ENCODE assay signal across 10 cellular contexts in genomic region chr14:68939424-68939892, GRCh38. TPM values are rescaled to one million over a fixed set of nuclear protein-coding genes. Genes with fewer than 3 reads are reported as not detected.
DNase-seq lines count a peak whose midpoint lies in the region; ATAC-seq and TF ChIP-seq lines count a peak whose summit lies in the region.
"Had no signal": no experiment of that assay in that cellular context is flagged by ENCODE, and none has a peak within 500 bp of the region (broad histone marks: within the 10 kb centered on the region; RNA-seq: fewer than 3 reads in every experiment).

No MANE protein-coding gene starts in this region.

- H3K4me1 Mint-ChIP-seq in CD8-positive, alpha-beta T cell (ENCODE audit: low read depth) = peaks cover 87% of the 10 kb centered on the region
- H3K4me1 Mint-ChIP-seq: naive B cell had no signal

- no peaks in the 10 kb centered on the region for H3K27me3 Mint-ChIP-seq in CD8-positive, alpha-beta T cell (ENCODE audit: low read depth)

- H3K9ac ChIP-seq in adipocyte (ENCODE audit: low read length) (peak overlapping the region; percentile 17), skeletal muscle tissue (ENCODE audit: low read depth in 1 of 3, low read length in 3 of 3) (peak overlapping the region in 2 of 3 donors; percentile 35 to 50)

- TF ChIP-seq CTCF in CD8-positive, alpha-beta T cell (IDR thresholded peaks at IDR 0.05) = no peak

- H3K27me3 ChIP-seq in CD8-positive, alpha-beta T cell (ENCODE audit: insufficient read depth, low read length) = no peaks in the 10 kb centered on the region
- H3K27me3 ChIP-seq in adipocyte (replicated peaks; ENCODE audit: control insufficient read depth, insufficient read depth, low read length) (no peaks in the 10 kb centered on the region), skeletal muscle tissue (ENCODE audit: control insufficient read depth in 3 of 3, insufficient read depth in 3 of 3, low read length in 3 of 3) (peaks cover 0 to 2% (median 0%) of the 10 kb centered on the region in 3 donors)

- CTCF ChIA-PET in CD8-positive, alpha-beta T cell (lab: Charles Lee) = interaction anchor here (0.8 to 2.9 kb wide), 13 partner anchors 9 to 152 kb away, joined by 3 to 12 read pairs (median 4); no protein-coding TSS in a partner anchor

- POLR2A ChIA-PET in CD8-positive, alpha-beta T cell (lab: Charles Lee) = interaction anchor here (0.8 to 2.4 kb wide), 8 partner anchors 9 to 43 kb away, joined by 3 to 15 read pairs (median 6); no protein-coding TSS in a partner anchor

- no peaks in the 10 kb centered on the region for H3K36me3 ChIP-seq in CD8-positive, alpha-beta T cell (ENCODE audit: insufficient read depth, low read length)
- H3K36me3 ChIP-seq in adipocyte (ENCODE audit: control insufficient read depth, insufficient read depth, low read length, severe bottlenecking) (peaks cover 22% of the 10 kb centered on the region), skeletal muscle tissue (ENCODE audit: control insufficient read depth in 3 of 3, insufficient read depth in 3 of 3, low read length in 3 of 3) (no peaks in the 10 kb centered on the region)

- H3K4me1 ChIP-seq in CD8-positive, alpha-beta T cell (ENCODE audit: insufficient read depth, low read length) = peaks cover 97% of the 10 kb centered on the region
- peaks cover 48% of the 10 kb centered on the region for H3K4me1 ChIP-seq in adipocyte (ENCODE audit: control insufficient read depth, insufficient read depth, low read length)
- H3K4me1 ChIP-seq in skeletal muscle tissue (ENCODE audit: control insufficient read depth in 3 of 3, insufficient read depth in 3 of 3, low read length in 3 of 3) = peaks cover 64 to 72% (median 69%) of the 10 kb centered on the region in 3 donors

- ATAC-seq in CD8-positive, alpha-beta T cell = peak; percentile 48
- ATAC-seq in left colon = peak; percentile 31
- no peak for ATAC-seq in GM21825 (IDR thresholded peaks at IDR 0.05; ENCODE audit: unreplicated experiment)
- no peak for ATAC-seq in GM21529 (IDR thresholded peaks at IDR 0.05; ENCODE audit: unreplicated experiment)

- H3K27ac ChIP-seq in CD8-positive, alpha-beta T cell (ENCODE audit: low read depth, low read length) = peak overlapping the region; percentile 25
- H3K27ac ChIP-seq in skeletal muscle tissue (ENCODE audit: low read depth, low read length) = peak overlapping the region; percentile 73

- no peak for DNase-seq in CD8-positive, alpha-beta T cell
- DNase-seq in adipocyte (ENCODE audit: low read depth) (no peak), left colon (no peak), iPS-NIHi7 (ENCODE audit: extremely low spot score) (no peak), NCI-H2227 (lab: John Stamatoyannopoulos, UW; ENCODE audit: unreplicated experiment) (no peak)
- DNase-seq: naive B cell, NCI-H1048 had no signal

- peaks cover 43% of the 10 kb centered on the region for H3K36me3 Mint-ChIP-seq in CD8-positive, alpha-beta T cell
- H3K36me3 Mint-ChIP-seq: naive B cell had no signal

- H3K27ac Mint-ChIP-seq in CD8-positive, alpha-beta T cell = peak overlapping the region; percentile 88
- H3K27ac Mint-ChIP-seq: naive B cell had no signal

- intact Hi-C loops in CD8-positive, alpha-beta T cell (cut with DNase I, micrococcal nuclease) = loop anchor here (2.0 kb wide), 3 partner anchors 21 to 39 kb away; partner anchors contain the start of gene ACTN1 (in 2 of the 2)
- intact Hi-C loops in left colon (cut with DNase I, micrococcal nuclease) = no loop called here

- H3K4me3 Mint-ChIP-seq in CD8-positive, alpha-beta T cell = peak overlapping the region; percentile 61
- H3K4me3 Mint-ChIP-seq: naive B cell had no signal

- H3K4me3 ChIP-seq in CD8-positive, alpha-beta T cell (ENCODE audit: low read depth, low read length) = no peak overlapping the region
- H3K4me3 ChIP-seq in adipocyte (ENCODE audit: low read length) = no peak overlapping the region
- H3K4me3 ChIP-seq in skeletal muscle tissue (ENCODE audit: low read length in 3 of 3) = no peak overlapping the region

- H3K9me3 ChIP-seq in CD8-positive, alpha-beta T cell (ENCODE audit: low read length) = no peaks in the 10 kb centered on the region
- H3K9me3 ChIP-seq in adipocyte (ENCODE audit: control insufficient read depth, low read length) (no peaks in the 10 kb centered on the region), skeletal muscle tissue (ENCODE audit: control insufficient read depth in 3 of 3, low read length in 3 of 3) (no peaks in the 10 kb centered on the region)

- no peaks in the 10 kb centered on the region for H3K9me3 Mint-ChIP-seq in CD8-positive, alpha-beta T cell
- H3K9me3 Mint-ChIP-seq: naive B cell had no signal

RNA-seq across cellular contexts. Expression of gene ACTN1, which starts 39.6 kb away (rescaled TPM):
- total RNA-seq in CD8-positive, alpha-beta T cell = 100 to 1,000 TPM; 153 to 161 TPM
- total RNA-seq in left colon = 100 to 1,000 TPM in 1 of 2 donors, 10 to 100 TPM in 1; 89.9 to 132 TPM
- 44.9 TPM for total RNA-seq in skeletal muscle tissue

Comparison
In these comparisons a context has a peak if more than half of its experiments do, and no peak if none do; other contexts are left out.
1. ATAC-seq: peak in CD8-positive, alpha-beta T cell (single experiment) and left colon (single experiment); none in GM21825 (single experiment) and GM21529 (single experiment).
2. intact Hi-C loops: an anchor here in CD8-positive, alpha-beta T cell (2.0 kb wide); none called in left colon.